ENCODE assay signal across 8 cellular contexts in genomic region chr20:48295445-48295903, GRCh38.
DNase-seq lines count a peak whose midpoint lies in the region; ATAC-seq and TF ChIP-seq lines count a peak whose summit lies in the region.

No MANE protein-coding gene starts in this region.

- peaks cover 75% of the 10 kb centered on the region for H3K4me1 Mint-ChIP-seq in Calu3 (ENCODE audit: low read depth, unreplicated experiment)

- H3K79me2 ChIP-seq in neural cell (replicated peaks; ENCODE audit: insufficient read depth, low read length) = no peaks in the 10 kb centered on the region

- H3K36me3 ChIP-seq in neural cell (ENCODE audit: insufficient read depth, low read length) = no peaks in the 10 kb centered on the region

- ATAC-seq in activated naive CD4-positive, alpha-beta T cell treated with anti-CD3 and anti-CD28 coated beads, Interleukin-2, amount 50 U/mL, for 72 hours = no peak
- ATAC-seq in GM19395 (IDR thresholded peaks at IDR 0.05; ENCODE audit: unreplicated experiment) = no peak

- no peak overlapping the region for H2AFZ ChIP-seq in neural cell (ENCODE audit: low read depth, low read length)

- no peaks in the 10 kb centered on the region for H3K9me3 Mint-ChIP-seq in Calu3 (ENCODE audit: low read depth, unreplicated experiment)
- H3K9me3 Mint-ChIP-seq in activated naive CD4-positive, alpha-beta T cell treated with anti-CD3 and anti-CD28 coated beads, Interleukin-2, amount 50 U/mL, for 72 hours = no peaks in the 10 kb centered on the region

- H3K27ac ChIP-seq in neural cell (ENCODE audit: low read length) = no peak overlapping the region

- BruUV-seq in Calu3 (replicated peaks; lab: Mats Ljungman, UMichigan) = no TSS peak

- H3F3A ChIP-seq in neural cell (ENCODE audit: insufficient read depth, low read length, poor library complexity, severe bottlenecking) = no peaks in the 10 kb centered on the region

- no peak for TF ChIP-seq EP300 in neural cell (conservative IDR thresholded peaks at IDR 0.05; ENCODE audit: poor library complexity, severe bottlenecking)

- H3K9me3 ChIP-seq in neural cell (ENCODE audit: low read length) = no peaks in the 10 kb centered on the region

- intact Hi-C loops in Calu3 (cut with micrococcal nuclease; ENCODE audit: unreplicated experiment) = loop anchor here (1.0 to 5.0 kb wide), 5 partner anchors 325 to 633 kb away; no protein-coding TSS in a partner anchor

- H3K4me3 ChIP-seq in epithelial cell of proximal tubule (ENCODE audit: low read depth, low read length) = no peak overlapping the region
- no peak overlapping the region for H3K4me3 ChIP-seq in neural cell (ENCODE audit: low read length)

- TF ChIP-seq CTCF in Calu3 (IDR thresholded peaks at IDR 0.05; ENCODE audit: unreplicated experiment) (peak; percentile 54), epithelial cell of proximal tubule (conservative IDR thresholded peaks at IDR 0.05; ENCODE audit: low read depth, low read length) (peak; percentile 72), neural cell (IDR thresholded peaks at IDR 0.05; ENCODE audit: poor library complexity, severe bottlenecking) (peak; percentile 50)

- peak; percentile 64 for TF ChIP-seq RAD21 in neural cell (conservative IDR thresholded peaks at IDR 0.05)

- no peak overlapping the region for H3K4me3 Mint-ChIP-seq in Calu3 (ENCODE audit: low read depth, unreplicated experiment)

- no peak overlapping the region for H3K9ac ChIP-seq in neural cell (ENCODE audit: low read length)

- H3K27me3 ChIP-seq in neural cell (ENCODE audit: insufficient read depth, low read depth, low read length) = no peaks in the 10 kb centered on the region

- CTCF ChIA-PET in Calu3 (lab: Charles Lee) = interaction anchor here (0.5 to 2.4 kb wide), 28 partner anchors 9 to 657 kb away, joined by 3 to 64 read pairs (median 5); no protein-coding TSS in a partner anchor

- no peaks in the 10 kb centered on the region for H4K20me1 ChIP-seq in neural cell (ENCODE audit: insufficient read depth)

- H3K9me2 ChIP-seq in neural cell (ENCODE audit: insufficient read depth, low read length) = no peaks in the 10 kb centered on the region

- H3K36me3 Mint-ChIP-seq in Calu3 (ENCODE audit: insufficient read depth, unreplicated experiment) = peaks cover 16% of the 10 kb centered on the region
- H3K36me3 Mint-ChIP-seq in activated naive CD4-positive, alpha-beta T cell treated with anti-CD3 and anti-CD28 coated beads, Interleukin-2, amount 50 U/mL, for 72 hours = no peaks in the 10 kb centered on the region

- DNase-seq in Calu3 (peak; percentile 79), NCI-H69 (lab: John Stamatoyannopoulos, UW) (peak; percentile 5), epithelial cell of proximal tubule (ENCODE audit: low read depth) (peak; percentile 99), inferior parietal cortex (ENCODE audit: extremely low spot score) (no peak)
- no peak for DNase-seq in activated naive CD4-positive, alpha-beta T cell treated with anti-CD3 and anti-CD28 coated beads, Interleukin-2, amount 50 U/mL, for 72 hours (ENCODE audit: low spot score in 2 of 2)
- DNase-seq in activated T-cell treated with anti-CD3 and anti-CD28 coated beads, Interleukin-2, amount 50 U/mL, for 48 hours = no peak

- H3K27ac Mint-ChIP-seq in Calu3 (ENCODE audit: unreplicated experiment) = peak overlapping the region; percentile 75
- H3K27ac Mint-ChIP-seq in activated naive CD4-positive, alpha-beta T cell treated with anti-CD3 and anti-CD28 coated beads, Interleukin-2, amount 50 U/mL, for 72 hours = no peak overlapping the region

- H3K27me3 Mint-ChIP-seq in Calu3 (ENCODE audit: unreplicated experiment) = peaks cover 4% of the 10 kb centered on the region

- no peak overlapping the region for H3K4me2 ChIP-seq in neural cell (ENCODE audit: low read length)

TF ChIP-seq in neural cell, 6 proteins besides CTCF, POLR2A, EP300 and RAD21:
- no peak for TF ChIP-seq EZH2 (IDR thresholded peaks at IDR 0.05; ENCODE audit: borderline replicate concordance, insufficient read depth, low read length, poor library complexity, severe bottlenecking)
- TF ChIP-seq SMC3 (conservative IDR thresholded peaks at IDR 0.05; ENCODE audit: poor library complexity) = peak; percentile 63
TF ChIP-seq in neural cell: peak in this region for 1.

Comparison
In these comparisons a context has a peak if more than half of its experiments do, and no peak if none do; other contexts are left out.
1. DNase-seq: peak in Calu3 (single experiment), NCI-H69 (single experiment) and epithelial cell of proximal tubule (single experiment); none in activated naive CD4-positive, alpha-beta T cell treated with anti-CD3 and anti-CD28 coated beads, Interleukin-2, amount 50 U/mL, for 72 hours (0 of 2), activated T-cell treated with anti-CD3 and anti-CD28 coated beads, Interleukin-2, amount 50 U/mL, for 48 hours (0 of 2) and inferior parietal cortex (single experiment).
2. Peak in every context shown above with its lines, with median percentiles within 50 percentile points of each other: CTCF ChIP-seq.